In genomic region chr12:24991209-24992049, GRCh38 we compare ENCODE assay signal across 8 cellular contexts. TPM values are rescaled to one million over a fixed set of nuclear protein-coding genes. Genes with fewer than 3 reads are reported as not detected.
DNase-seq lines count a peak whose midpoint lies in the region; ATAC-seq and TF ChIP-seq lines count a peak whose summit lies in the region.

No MANE protein-coding gene starts in this region.

- ATAC-seq in HG03196 (IDR thresholded peaks at IDR 0.05; ENCODE audit: unreplicated experiment), result peak; percentile 46
- peak; percentile 78 for ATAC-seq in activated T-helper 17 cell treated with anti-CD3 and anti-CD28 coated beads, Interleukin-2, amount 50 U/mL, for 72 hours (replicated peaks)
- peak in 7 of 8 donors; percentile 69 to 83 (median 76) for ATAC-seq in heart right ventricle
- no peak for ATAC-seq in HG02571 (IDR thresholded peaks at IDR 0.05; ENCODE audit: unreplicated experiment)

- no peak overlapping the region for H3K27ac ChIP-seq in heart right ventricle

- no peaks in the 10 kb centered on the region for H3K9me3 ChIP-seq in heart right ventricle

- H3K27me3 Mint-ChIP-seq in activated T-helper 17 cell treated with anti-CD3 and anti-CD28 coated beads, Interleukin-2, amount 50 U/mL, for 72 hours, result peaks cover 4% of the 10 kb centered on the region

- 29 to 37% methylated on average over 9 of the region's 9 CpGs for WGBS in heart right ventricle, 2 donors

- no peaks in the 10 kb centered on the region for H3K9me3 Mint-ChIP-seq in activated T-helper 17 cell treated with anti-CD3 and anti-CD28 coated beads, Interleukin-2, amount 50 U/mL, for 72 hours

- no peak overlapping the region for H3K27ac Mint-ChIP-seq in activated T-helper 17 cell treated with anti-CD3 and anti-CD28 coated beads, Interleukin-2, amount 50 U/mL, for 72 hours

- no peak overlapping the region for H3K4me3 ChIP-seq in heart right ventricle

- intact Hi-C loops in heart right ventricle (cut with DNase I), result loop anchor here in 9 of 10 donors (1.0 to 5.0 kb wide), 7 partner anchors 136 to 141 kb away; no protein-coding TSS in a partner anchor

- no peak overlapping the region for H3K4me3 Mint-ChIP-seq in activated T-helper 17 cell treated with anti-CD3 and anti-CD28 coated beads, Interleukin-2, amount 50 U/mL, for 72 hours

- no peaks in the 10 kb centered on the region for H3K4me1 ChIP-seq in heart right ventricle

- peaks cover 0 to 10% (median 0%) of the 10 kb centered on the region in 7 donors for H3K27me3 ChIP-seq in heart right ventricle

- H3K36me3 ChIP-seq in heart right ventricle, result no peaks in the 10 kb centered on the region

- TF ChIP-seq CTCF in GM10266 (IDR thresholded peaks at IDR 0.05; ENCODE audit: control insufficient read depth, insufficient read depth, low read depth, missing control alignments) (peak; percentile 50), heart right ventricle (IDR thresholded peaks at IDR 0.05) (peak; percentile 34 to 74 (median 69))

- no peaks in the 10 kb centered on the region for H3K4me1 Mint-ChIP-seq in activated T-helper 17 cell treated with anti-CD3 and anti-CD28 coated beads, Interleukin-2, amount 50 U/mL, for 72 hours

- no peaks in the 10 kb centered on the region for H3K36me3 Mint-ChIP-seq in activated T-helper 17 cell treated with anti-CD3 and anti-CD28 coated beads, Interleukin-2, amount 50 U/mL, for 72 hours (ENCODE audit: low read depth)

- DNase-seq in A172 (ENCODE audit: low spot score) (peak; percentile 53), GM10266 (ENCODE audit: extremely low spot score) (peak; percentile 52), NCI-H2227 (lab: John Stamatoyannopoulos, UW; ENCODE audit: unreplicated experiment) (peak; percentile 49), heart right ventricle (no peak), retina (peak; percentile 30)

RNA-seq across cellular contexts. Expression of gene BCAT1, which starts 42.5 kb away (rescaled TPM):
- 15.8 and 32.8 TPM in 2 replicates for total RNA-seq in A172 (2014; rRNA removed; shearing (Covaris generic))
- 10 to 100 TPM; 21.3 to 68.8 TPM for total RNA-seq in activated T-helper 17 cell treated with anti-CD3 and anti-CD28 coated beads, Interleukin-2, amount 50 U/mL, for 72 hours
- 10 to 100 TPM in 1 of 10 donors, 1 to 10 TPM in 9; 1.4 to 17.0 (median 2.8) TPM for total RNA-seq in heart right ventricle
- 1 to 10 TPM in 1 of 2 donors, under 1 TPM in 1; 0.95 to 1.6 TPM for polyA plus RNA-seq in heart right ventricle

Comparison
In these comparisons a context has a peak if more than half of its experiments do, and no peak if none do; other contexts are left out.
1. DNase-seq: peak in A172 (single experiment), GM10266 (single experiment), NCI-H2227 (single experiment) and retina (single experiment); none in heart right ventricle (0 of 2).